1 cellular context compared by ENCODE assay signal in the genomic region with DNA sequence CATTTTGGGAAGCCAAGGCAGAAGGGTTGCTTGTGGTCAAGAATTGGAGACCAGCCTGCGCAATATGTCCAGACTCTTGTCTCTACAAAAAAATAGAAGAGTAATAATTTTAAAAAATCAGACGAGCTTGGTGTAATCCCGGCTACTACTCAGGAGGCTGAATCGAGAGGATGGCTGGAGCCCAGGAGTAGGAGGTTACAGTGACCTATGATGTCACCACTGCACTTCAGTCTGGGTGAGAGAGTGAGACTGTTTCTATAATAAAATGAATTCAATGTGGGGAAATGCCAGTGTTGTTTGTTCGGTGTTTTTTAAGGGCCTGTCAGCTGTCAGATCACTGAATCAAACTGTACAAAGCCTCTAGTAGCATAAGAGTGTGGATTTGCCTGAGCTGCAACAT.
TF ChIP-seq lines count a peak whose summit lies in the region.

No MANE protein-coding gene starts in this region.

TF ChIP-seq in H1, 55 proteins besides CTCF, POLR2A, EP300 and RAD21:
- TF ChIP-seq GTF2F1 (IDR thresholded peaks at IDR 0.05; ENCODE audit: borderline replicate concordance, low read depth, low read length) = no peak
- TF ChIP-seq JUND (IDR thresholded peaks at IDR 0.05; ENCODE audit: low read length) = no peak
- no peak for TF ChIP-seq SP2 (IDR thresholded peaks at IDR 0.05; ENCODE audit: low read length)
- no peak for TF ChIP-seq PHF8 (conservative IDR thresholded peaks at IDR 0.05; ENCODE audit: low read depth, low read length)
- TF ChIP-seq MAX (IDR thresholded peaks at IDR 0.05) = no peak
- TF ChIP-seq BRCA1 (IDR thresholded peaks at IDR 0.05; ENCODE audit: low read depth, low read length) = no peak
- no peak for TF ChIP-seq ATF2 (IDR thresholded peaks at IDR 0.05; ENCODE audit: low read length)
- TF ChIP-seq SP1 (IDR thresholded peaks at IDR 0.05; ENCODE audit: low read depth, low read length) = no peak
- no peak for TF ChIP-seq RBBP5 (IDR thresholded peaks at IDR 0.05; ENCODE audit: borderline replicate concordance, low read depth, low read length)
